Comparison of ENCODE assay signal across 27 cellular contexts in genomic region chrX:54416965-54417364, GRCh38. TPM values are rescaled to one million over a fixed set of nuclear protein-coding genes. Genes with fewer than 3 reads are reported as not detected.
DNase-seq lines count a peak whose midpoint lies in the region; ATAC-seq, FAIRE-seq and TF ChIP-seq lines count a peak whose summit lies in the region.
"Had no signal": no experiment of that assay in that cellular context is flagged by ENCODE, and none has a peak within 500 bp of the region (broad histone marks: within the 10 kb centered on the region; RNA-seq: fewer than 3 reads in every experiment).

No MANE protein-coding gene starts in this region.

- H3K36me3 Mint-ChIP-seq in astrocyte (ENCODE audit: low read depth, unreplicated experiment), result no peaks in the 10 kb centered on the region
- no peaks in the 10 kb centered on the region for H3K36me3 Mint-ChIP-seq in type B pancreatic cell
- H3K36me3 Mint-ChIP-seq: CD14-positive monocyte; CD8-positive, alpha-beta memory T cell had no signal

- CTCF ChIA-PET in HepG2 (lab: Yijun Ruan, JAX; ENCODE audit: low intra/inter-chr PET ratio, low total read pairs), result no interaction called here
- CTCF ChIA-PET in endothelial cell of umbilical vein (lab: Charles Lee), result no interaction called here

- no peak for TF ChIP-seq RAD21 in HepG2 (CRISPR knock-in tag; IDR thresholded peaks at IDR 0.05)

- in situ Hi-C loops in HepG2 (cut with HindIII; ENCODE audit: extremely low pct_ligation_motif_present, low pct_unique_long_range_greater_than_20kb), result no loop called here

- FAIRE-seq in HepG2 (lab: Jason Lieb, UNC), result no peak
- FAIRE-seq in astrocyte (lab: Jason Lieb, UNC), result peak; percentile 88
- FAIRE-seq in endothelial cell of umbilical vein (lab: Jason Lieb, UNC), result peak; percentile 38
- FAIRE-seq: A204.1, D721Med, GM12878, GM18507, H54 had no signal

- no peaks in the 10 kb centered on the region for H3K9me1 ChIP-seq in endothelial cell of umbilical vein (replicated peaks; ENCODE audit: control insufficient read depth, extremely low read depth, insufficient read depth, low read length)

- H3K27me3 Mint-ChIP-seq in astrocyte (ENCODE audit: low read depth, unreplicated experiment), result no peaks in the 10 kb centered on the region
- no peaks in the 10 kb centered on the region for H3K27me3 Mint-ChIP-seq in type B pancreatic cell

- H3K9ac ChIP-seq in HepG2 (ENCODE audit: insufficient read depth, low read depth, low read length) (no peak overlapping the region), astrocyte (ENCODE audit: low read length) (no peak overlapping the region), endothelial cell of umbilical vein (replicated peaks; ENCODE audit: extremely low read depth, insufficient read depth, low read length) (no peak overlapping the region)
- H3K9ac ChIP-seq: BLaER1 treated with 17β-estradiol and CSF1 and Interleukin-3, amounts not matched to agents 10 nM and 100 nM had no signal

- dilution Hi-C loops in endothelial cell of umbilical vein (cut with MboI; ENCODE audit: extremely low pct_ligation_motif_present, low sequenced_read_pairs), result no loop called here

- no peaks in the 10 kb centered on the region for H3K27me3 ChIP-seq in HepG2 (ENCODE audit: control insufficient read depth in 1 of 2, insufficient read depth in 2 of 2, low read length in 2 of 2)
- H3K27me3 ChIP-seq in right lobe of liver, result no peaks in the 10 kb centered on the region
- peaks cover 2% of the 10 kb centered on the region for H3K27me3 ChIP-seq in astrocyte (ENCODE audit: insufficient read depth, low read length)
- H3K27me3 ChIP-seq in endothelial cell of umbilical vein (ENCODE audit: control insufficient read depth in 2 of 2, insufficient read depth in 2 of 2, low read length in 2 of 2), result no peaks in the 10 kb centered on the region
- H3K27me3 ChIP-seq: BE2C had no signal

- H4K20me1 ChIP-seq in HepG2 (ENCODE audit: insufficient read depth, low read length) (no peaks in the 10 kb centered on the region), astrocyte (ENCODE audit: insufficient read depth, low read length) (no peaks in the 10 kb centered on the region), endothelial cell of umbilical vein (replicated peaks; ENCODE audit: control insufficient read depth, extremely low read depth, insufficient read depth, low read length) (no peaks in the 10 kb centered on the region)

- H2AFZ ChIP-seq in HepG2 (ENCODE audit: low read length), result no peak overlapping the region
- no peak overlapping the region for H2AFZ ChIP-seq in astrocyte (ENCODE audit: low read depth, low read length)
- H2AFZ ChIP-seq in endothelial cell of umbilical vein (ENCODE audit: low read depth, low read length), result no peak overlapping the region

- H3K27ac ChIP-seq in HepG2 (ENCODE audit: extremely low read length, insufficient read depth, low read length) (no peak overlapping the region), right lobe of liver (no peak overlapping the region), astrocyte (ENCODE audit: low read depth, low read length) (no peak overlapping the region), endothelial cell of umbilical vein (ENCODE audit: insufficient read depth, low read depth, low read length) (no peak overlapping the region)
- H3K27ac ChIP-seq: 22Rv1; BLaER1 treated with 17β-estradiol and CSF1 and Interleukin-3, amounts not matched to agents 10 nM and 100 nM had no signal

- ATAC-seq in HepG2 (no peak), right lobe of liver (no peak), GM18907 (IDR thresholded peaks at IDR 0.05; ENCODE audit: unreplicated experiment) (no peak), omental fat pad (ENCODE audit: low FRiP score) (no peak), left cardiac atrium (no peak)
- ATAC-seq: GM12878 had no signal

- 10% methylated on average over 2 of the region's 2 CpGs for WGBS in HepG2 (ENCODE audit: low lambda C conversion rate)
- 53% methylated on average over 2 of the region's 2 CpGs for WGBS in right lobe of liver (ENCODE audit: insufficient coverage, low coverage, low lambda C conversion rate, missing lambda C conversion rate)

- intact Hi-C loops in HepG2 (cut with micrococcal nuclease; ENCODE audit: unreplicated experiment), result no loop called here
- intact Hi-C loops in right lobe of liver (cut with DNase I), result no loop called here
- intact Hi-C loops in endothelial cell of umbilical vein (cut with micrococcal nuclease), result no loop called here
- intact Hi-C loops in left cardiac atrium (cut with DNase I), result no loop called here

- no peaks in the 10 kb centered on the region for H3K79me2 ChIP-seq in HepG2 (ENCODE audit: insufficient read depth, low read length)
- no peaks in the 10 kb centered on the region for H3K79me2 ChIP-seq in astrocyte (ENCODE audit: insufficient read depth, low read length)
- H3K79me2 ChIP-seq in endothelial cell of umbilical vein (ENCODE audit: control insufficient read depth, insufficient read depth, low read length), result no peaks in the 10 kb centered on the region

- no peaks in the 10 kb centered on the region for H3K9me3 ChIP-seq in HepG2 (ENCODE audit: low read length)
- H3K9me3 ChIP-seq in right lobe of liver, result no peaks in the 10 kb centered on the region
- no peaks in the 10 kb centered on the region for H3K9me3 ChIP-seq in astrocyte (ENCODE audit: insufficient read depth, low read depth, low read length)
- no peaks in the 10 kb centered on the region for H3K9me3 ChIP-seq in endothelial cell of umbilical vein (replicated peaks; ENCODE audit: control insufficient read depth, insufficient read depth, low read length)
- H3K9me3 ChIP-seq: BE2C, HAP-1 had no signal

- TF ChIP-seq CTCF in HepG2 (CRISPR knock-in tag; IDR thresholded peaks at IDR 0.05) (no peak), right lobe of liver (IDR thresholded peaks at IDR 0.05) (no peak), astrocyte (IDR thresholded peaks at IDR 0.05; ENCODE audit: insufficient read depth, low read depth, low read length) (no peak), endothelial cell of umbilical vein (IDR thresholded peaks at IDR 0.05; ENCODE audit: extremely low read depth in 1 of 2, insufficient read depth in 1 of 2, low read depth in 1 of 2, low read length in 2 of 2) (no peak), type B pancreatic cell (conservative IDR thresholded peaks at IDR 0.05) (no peak), omental fat pad (IDR thresholded peaks at IDR 0.05) (no peak)

- TF ChIP-seq POLR2A in HepG2 (IDR thresholded peaks at IDR 0.05; ENCODE audit: insufficient read depth in 1 of 2, low read depth in 2 of 2, low read length in 2 of 2) (no peak), right lobe of liver (IDR thresholded peaks at IDR 0.05) (no peak), endothelial cell of umbilical vein (IDR thresholded peaks at IDR 0.05; ENCODE audit: low read depth, low read length) (no peak)

- POLR2A ChIA-PET in HepG2 (lab: Yijun Ruan, JAX) (no interaction called here), endothelial cell of umbilical vein (lab: Charles Lee) (no interaction called here)

- H3K36me3 ChIP-seq in HepG2 (replicated peaks in 1 of 2; ENCODE audit: control insufficient read depth in 1 of 2, insufficient read depth in 2 of 2, low read length in 2 of 2) (no peaks in the 10 kb centered on the region), right lobe of liver (no peaks in the 10 kb centered on the region), astrocyte (ENCODE audit: insufficient read depth, low read length) (no peaks in the 10 kb centered on the region), endothelial cell of umbilical vein (ENCODE audit: control insufficient read depth in 2 of 2, extremely low read depth in 1 of 2, insufficient read depth in 2 of 2, low read length in 2 of 2) (no peaks in the 10 kb centered on the region)
- H3K36me3 ChIP-seq: BE2C; BLaER1 treated with 17β-estradiol and CSF1 and Interleukin-3, amounts not matched to agents 10 nM and 100 nM; HAP-1 had no signal

- H3K4me1 ChIP-seq in HepG2 (ENCODE audit: insufficient read depth, low read length) (peaks cover 15% of the 10 kb centered on the region; the same call in 1 of the 2 replicates), right lobe of liver (peaks cover 0 to 16% (median 0%) of the 10 kb centered on the region in 4 donors), astrocyte (ENCODE audit: insufficient read depth, low read length) (no peaks in the 10 kb centered on the region), endothelial cell of umbilical vein (ENCODE audit: control insufficient read depth, extremely low read depth, insufficient read depth, low read length) (no peaks in the 10 kb centered on the region)
- H3K4me1 ChIP-seq: BE2C had no signal

- TF ChIP-seq EP300 in HepG2 (IDR thresholded peaks at IDR 0.05; ENCODE audit: low read depth in 2 of 2, low read length in 2 of 2) (no peak), HepG2 (CRISPR knock-in tag; IDR thresholded peaks at IDR 0.05; ENCODE audit: borderline replicate concordance) (no peak)

- no peaks in the 10 kb centered on the region for H3K9me3 Mint-ChIP-seq in astrocyte (ENCODE audit: unreplicated experiment)
- H3K9me3 Mint-ChIP-seq in type B pancreatic cell, result peaks cover 5% of the 10 kb centered on the region
- H3K9me3 Mint-ChIP-seq: CD4-positive, alpha-beta T cell had no signal

- H3K27ac Mint-ChIP-seq in astrocyte (ENCODE audit: unreplicated experiment), result no peak overlapping the region
- H3K27ac Mint-ChIP-seq in type B pancreatic cell, result peak overlapping the region; percentile 32
- H3K27ac Mint-ChIP-seq: CD14-positive monocyte; CD4-positive, alpha-beta T cell; CD8-positive, alpha-beta memory T cell had no signal

- BruUV-seq in HepG2 (replicated peaks; lab: Mats Ljungman, UMichigan) (no TSS peak), endothelial cell of umbilical vein (replicated peaks; lab: Mats Ljungman, UMichigan) (no TSS peak)

- H3K4me3 ChIP-seq in HepG2 (replicated peaks in 1 of 3; ENCODE audit: insufficient read depth in 1 of 3, low read depth in 2 of 3, low read length in 3 of 3) (no peak overlapping the region), right lobe of liver (no peak overlapping the region), astrocyte (ENCODE audit: insufficient read depth, low read depth, low read length) (no peak overlapping the region), endothelial cell of umbilical vein (replicated peaks in 1 of 3; ENCODE audit: insufficient read depth in 1 of 3, low read depth in 1 of 3, low read length in 3 of 3) (no peak overlapping the region)
- H3K4me3 ChIP-seq: BLaER1 treated with 17β-estradiol and CSF1 and Interleukin-3, amounts not matched to agents 10 nM and 100 nM; GM12878; HAP-1 had no signal

- H3K4me3 Mint-ChIP-seq in astrocyte (ENCODE audit: unreplicated experiment), result no peak overlapping the region
- no peak overlapping the region for H3K4me3 Mint-ChIP-seq in type B pancreatic cell
- H3K4me3 Mint-ChIP-seq: CD14-positive monocyte; CD4-positive, alpha-beta T cell; CD8-positive, alpha-beta memory T cell had no signal

- H3K4me2 ChIP-seq in HepG2 (ENCODE audit: low read depth, low read length) (no peak overlapping the region), astrocyte (ENCODE audit: low read length) (no peak overlapping the region), endothelial cell of umbilical vein (ENCODE audit: insufficient read depth, low read length) (no peak overlapping the region)

- H3K4me1 Mint-ChIP-seq in astrocyte (ENCODE audit: low read depth, unreplicated experiment) (no peaks in the 10 kb centered on the region), type B pancreatic cell (ENCODE audit: unreplicated experiment) (no peaks in the 10 kb centered on the region)

- DNase-seq in HepG2 (ENCODE audit: low spot score) (no peak), right lobe of liver (no peak), astrocyte (ENCODE audit: low read depth) (no peak), endothelial cell of umbilical vein (ENCODE audit: low read depth, low spot score) (no peak), type B pancreatic cell (ENCODE audit: extremely low spot score, unreplicated experiment) (no peak), omental fat pad (ENCODE audit: low spot score) (no peak), left cardiac atrium (no peak)
- DNase-seq: ACHN; AML-193; BE2C; CD4-positive, alpha-beta T cell; CD8-positive, alpha-beta memory T cell; DMS 273 treated with DMSO at 0.1 percent for 48 hours; DMS79; EL; GDM1; GOT3 had no signal

RNA-seq across cellular contexts. Expression of gene TSR2, which starts 23.2 kb away (rescaled TPM):
- total RNA-seq in HepG2 (2016; rRNA removed; fragmentation: Illumina TruSeq; extraction: Trizol) (31.6 and 35.5 TPM in 2 replicates), right lobe of liver (10 to 100 TPM; 10.6 to 19.9 (median 15.7) TPM), astrocyte (25.5 and 28.7 TPM in 2 replicates), endothelial cell of umbilical vein (22.8 and 25.1 TPM in 2 replicates), type B pancreatic cell (ENCODE audit: low replicate concordance) (39.1 and 43.8 TPM in 2 replicates), omental fat pad (10 to 100 TPM; 14.8 to 29.9 (median 17.4) TPM), left cardiac atrium (10 to 100 TPM; 34.6 to 41.3 TPM)
- total RNA-seq in HepG2 (2016; cell fraction: cytosol; rRNA removed; fragmentation: Illumina TruSeq; extraction: Trizol; ENCODE audit: low read depth), result 6.4 and 7.6 TPM in 2 replicates
- total RNA-seq in HepG2 (2016; cell fraction: insoluble cytoplasmic fraction; rRNA removed; fragmentation: Illumina TruSeq; extraction: Trizol), result 29.7 and 37.6 TPM in 2 replicates
- total RNA-seq in HepG2 (2016; cell fraction: membrane; rRNA removed; fragmentation: Illumina TruSeq; extraction: Trizol), result 15.9 and 18.8 TPM in 2 replicates
- total RNA-seq in HepG2 (2016; cell fraction: nucleus; rRNA removed; fragmentation: Illumina TruSeq; extraction: Trizol), result 15.9 and 16.1 TPM in 2 replicates
- polyA plus RNA-seq in HepG2 (2011; rRNA removed) (9.5 and 10.9 TPM in 2 replicates), endothelial cell of umbilical vein (8.9 and 12.4 TPM in 2 replicates)
- polyA plus RNA-seq in HepG2 (2011; cell fraction: cytosol; rRNA removed), result 10.1 and 10.6 TPM in 2 replicates
- 7.3 and 7.7 TPM in 2 replicates for polyA plus RNA-seq in HepG2 (2011; cell fraction: nucleus; rRNA removed)
- 15.9 and 23.8 TPM in 2 replicates for polyA plus RNA-seq in HepG2 (2012)
- polyA plus RNA-seq in HepG2 (2016; cell fraction: cytosol; fragmentation: Illumina TruSeq; extraction: Trizol; ENCODE audit: low read depth), result 8.3 TPM in 2 replicates
- 40.4 and 41.1 TPM in 2 replicates for polyA plus RNA-seq in HepG2 (2016; cell fraction: insoluble cytoplasmic fraction; fragmentation: Illumina TruSeq; extraction: Trizol; ENCODE audit: low read depth)
- polyA plus RNA-seq in HepG2 (2016; cell fraction: membrane; fragmentation: Illumina TruSeq; extraction: Trizol; ENCODE audit: low read depth), result 16.0 and 17.7 TPM in 2 replicates
- polyA plus RNA-seq in HepG2 (2016; cell fraction: nucleus; fragmentation: Illumina TruSeq; extraction: Trizol; ENCODE audit: insufficient read depth, low read depth), result 34.8 and 35.1 TPM in 2 replicates
- 3.3 and 9.7 TPM in 2 replicates for polyA minus RNA-seq in HepG2 (2011; rRNA and poly(A)+ RNA removed; ENCODE audit: low replicate concordance)
- 3.2 and 4.5 TPM in 2 replicates for polyA minus RNA-seq in HepG2 (2011; cell fraction: cytosol; rRNA and poly(A)+ RNA removed)
- 3.2 and 3.7 TPM in 2 replicates for polyA minus RNA-seq in HepG2 (2011; cell fraction: nucleus; rRNA and poly(A)+ RNA removed)
- polyA plus RNA-seq in endothelial cell of umbilical vein (2011; cell fraction: cytosol; rRNA removed), result 19.3 and 24.9 TPM in 2 replicates
- 11.8 and 14.5 TPM in 2 replicates for polyA plus RNA-seq in endothelial cell of umbilical vein (2011; cell fraction: nucleus; rRNA removed)
- polyA plus RNA-seq in endothelial cell of umbilical vein (2012), result 30.3 and 33.4 TPM in 2 replicates
- polyA minus RNA-seq in endothelial cell of umbilical vein, result 6.3 and 7.4 TPM in 2 replicates
- polyA minus RNA-seq in endothelial cell of umbilical vein (2011; cell fraction: cytosol; rRNA and poly(A)+ RNA removed), result 13.2 TPM
- polyA minus RNA-seq in endothelial cell of umbilical vein (2011; cell fraction: nucleus; rRNA and poly(A)+ RNA removed), result 2.0 and 2.6 TPM in 2 replicates

RNA-seq across cellular contexts. Expression of gene WNK3, which starts 59.1 kb away (rescaled TPM):
- 0.62 and 1.2 TPM in 2 replicates for total RNA-seq in HepG2 (2016; rRNA removed; fragmentation: Illumina TruSeq; extraction: Trizol)
- total RNA-seq in HepG2 (2016; cell fraction: cytosol; rRNA removed; fragmentation: Illumina TruSeq; extraction: Trizol; ENCODE audit: low read depth), result 0.18 and 0.20 TPM in 2 replicates
- total RNA-seq in HepG2 (2016; cell fraction: insoluble cytoplasmic fraction; rRNA removed; fragmentation: Illumina TruSeq; extraction: Trizol), result 0.61 and 1.1 TPM in 2 replicates
- total RNA-seq in HepG2 (2016; cell fraction: membrane; rRNA removed; fragmentation: Illumina TruSeq; extraction: Trizol), result 0.24 and 0.31 TPM in 2 replicates
- 0.56 and 0.71 TPM in 2 replicates for total RNA-seq in HepG2 (2016; cell fraction: nucleus; rRNA removed; fragmentation: Illumina TruSeq; extraction: Trizol)
- polyA plus RNA-seq in HepG2 (2011; rRNA removed), result 0.12 and 0.14 TPM in 2 replicates
- 0.05 and 0.09 TPM in 2 replicates for polyA plus RNA-seq in HepG2 (2011; cell fraction: cytosol; rRNA removed)
- 0.11 and 0.29 TPM in 2 replicates for polyA plus RNA-seq in HepG2 (2011; cell fraction: nucleus; rRNA removed)
- polyA plus RNA-seq in HepG2 (2012), result 0.07 and 0.11 TPM in 2 replicates
- 0.01 TPM in 2 replicates for polyA plus RNA-seq in HepG2 (2016; cell fraction: cytosol; fragmentation: Illumina TruSeq; extraction: Trizol; ENCODE audit: low read depth)
- 0.29 TPM in 2 replicates for polyA plus RNA-seq in HepG2 (2016; cell fraction: insoluble cytoplasmic fraction; fragmentation: Illumina TruSeq; extraction: Trizol; ENCODE audit: low read depth)
- 0.05 and 0.09 TPM in 2 replicates for polyA plus RNA-seq in HepG2 (2016; cell fraction: membrane; fragmentation: Illumina TruSeq; extraction: Trizol; ENCODE audit: low read depth)
- 0.49 and 0.51 TPM in 2 replicates for polyA plus RNA-seq in HepG2 (2016; cell fraction: nucleus; fragmentation: Illumina TruSeq; extraction: Trizol; ENCODE audit: insufficient read depth, low read depth)
- 0.02 and 0.08 TPM in 2 replicates for polyA minus RNA-seq in HepG2 (2011; rRNA and poly(A)+ RNA removed; ENCODE audit: low replicate concordance)
- polyA minus RNA-seq in HepG2 (2011; cell fraction: cytosol; rRNA and poly(A)+ RNA removed), result 0.09 and 0.30 TPM in 2 replicates
- 0.39 and 0.99 TPM in 2 replicates for polyA minus RNA-seq in HepG2 (2011; cell fraction: nucleus; rRNA and poly(A)+ RNA removed)
- 10 to 100 TPM in 3 of 6 experiments, 1 to 10 TPM in 3; 3.9 to 16.0 (median 9.6) TPM for total RNA-seq in right lobe of liver
- total RNA-seq in astrocyte, result 6.2 and 8.4 TPM in 2 replicates
- 2.6 and 2.7 TPM in 2 replicates for total RNA-seq in endothelial cell of umbilical vein
- 0.29 and 0.30 TPM in 2 replicates for polyA plus RNA-seq in endothelial cell of umbilical vein
- polyA plus RNA-seq in endothelial cell of umbilical vein (2011; cell fraction: cytosol; rRNA removed), result 0.31 and 0.34 TPM in 2 replicates
- 0.94 and 0.99 TPM in 2 replicates for polyA plus RNA-seq in endothelial cell of umbilical vein (2011; cell fraction: nucleus; rRNA removed)
- 0.42 and 0.47 TPM in 2 replicates for polyA plus RNA-seq in endothelial cell of umbilical vein (2012)
- 2.3 and 2.7 TPM in 2 replicates for polyA minus RNA-seq in endothelial cell of umbilical vein
- polyA minus RNA-seq in endothelial cell of umbilical vein (2011; cell fraction: cytosol; rRNA and poly(A)+ RNA removed), result not detected
- 2.3 and 3.0 TPM in 2 replicates for polyA minus RNA-seq in endothelial cell of umbilical vein (2011; cell fraction: nucleus; rRNA and poly(A)+ RNA removed)
- total RNA-seq in type B pancreatic cell (ENCODE audit: low replicate concordance), result 8.1 and 18.5 TPM in 2 replicates
- 1 to 10 TPM; 1.4 to 2.7 (median 1.6) TPM for total RNA-seq in omental fat pad
- 1 to 10 TPM in 1 of 2 donors, under 1 TPM in 1; 0.71 to 2.1 TPM for total RNA-seq in left cardiac atrium
- polyA plus RNA-seq: CD14-positive monocyte had no signal
